29 cellular contexts compared by ENCODE assay signal in the genomic region with DNA sequence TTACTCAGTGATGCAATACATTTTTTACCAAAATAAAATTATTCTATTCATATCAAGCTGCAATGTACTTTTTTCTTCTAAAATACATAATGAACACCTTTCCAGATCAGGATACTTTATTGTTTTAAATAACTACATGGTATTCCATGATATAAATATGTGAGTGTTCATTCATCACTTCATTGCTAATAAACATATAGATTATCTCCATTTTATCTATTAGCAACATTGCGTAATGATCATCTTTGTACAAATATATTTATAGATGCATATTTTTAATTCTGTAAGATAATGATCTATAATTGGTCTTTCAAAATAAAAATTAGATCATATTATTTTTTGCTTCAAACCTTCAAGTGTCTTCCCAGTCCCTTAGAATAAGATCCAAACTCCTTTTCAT.
"Had no signal": no experiment of that assay in that cellular context is flagged by ENCODE, and none has a peak within 500 bp of the region (broad histone marks: within the 10 kb centered on the region; RNA-seq: fewer than 3 reads in every experiment).

No MANE protein-coding gene starts in this region.

- ATAC-seq: stimulated activated effector memory CD8-positive, alpha-beta T cell treated with anti-CD3 and anti-CD28 coated beads, Interleukin-12 subunit alpha, Interleukin-12 subunit beta, amount 100 ng/mL, for 72 hours; stimulated activated memory B cell treated with anti-CD40 and anti-IgM and Interleukin-4, amounts not matched to agents 10 μg/mL and 1 μg/mL and 100 μg/mL, for 72 hours; stimulated activated naive B cell treated with anti-CD40 and anti-IgM and Interleukin-4, amounts not matched to agents 10 μg/mL and 1 μg/mL and 100 μg/mL, for 72 hours; stimulated activated naive CD8-positive, alpha-beta T cell treated with anti-CD3 and anti-CD28 coated beads, Interleukin-15, amount 100 ng/mL, for 72 hours; stimulated activated naive CD8-positive, alpha-beta T cell treated with anti-CD3 and anti-CD28 coated beads, Interleukin-15, Interleukin-2, amounts not matched to agents 100 U/mL and 50 U/mL, for 24 hours; upper lobe of right lung had no signal

- H3K9me3 ChIP-seq: stomach, suprapubic skin, testis, thoracic aorta, thyroid gland, tibial artery, tibial nerve, transverse colon, upper lobe of left lung, upper lobe of right lung, uterus, vagina had no signal

- FAIRE-seq: urothelium cell line had no signal

- H3K4me3 Mint-ChIP-seq: stimulated activated effector memory CD8-positive, alpha-beta T cell treated with anti-CD3 and anti-CD28 coated beads, Interleukin-12 subunit alpha, Interleukin-12 subunit beta, amount 100 ng/mL, for 72 hours; stimulated activated memory B cell treated with anti-CD40 and anti-IgM and Interleukin-4, amounts not matched to agents 10 μg/mL and 1 μg/mL and 100 μg/mL, for 72 hours; stimulated activated naive B cell treated with anti-CD40 and anti-IgM and Interleukin-4, amounts not matched to agents 10 μg/mL and 1 μg/mL and 100 μg/mL, for 72 hours; stimulated activated naive CD8-positive, alpha-beta T cell treated with anti-CD3 and anti-CD28 coated beads, Interleukin-15, amount 100 ng/mL, for 72 hours; stimulated activated naive CD8-positive, alpha-beta T cell treated with anti-CD3 and anti-CD28 coated beads, Interleukin-15, Interleukin-2, amounts not matched to agents 100 ng/mL and 50 ng/mL, for 24 hours; type B pancreatic cell had no signal

- H3K27ac ChIP-seq: stomach, suprapubic skin, testis, thoracic aorta, thyroid gland, tibial artery, tibial nerve, transverse colon, upper lobe of left lung, upper lobe of right lung, uterus, vagina had no signal

- H3K4me1 Mint-ChIP-seq: stimulated activated effector memory CD8-positive, alpha-beta T cell treated with anti-CD3 and anti-CD28 coated beads, Interleukin-12 subunit alpha, Interleukin-12 subunit beta, amount 100 ng/mL, for 72 hours; stimulated activated memory B cell treated with anti-CD40 and anti-IgM and Interleukin-4, amounts not matched to agents 10 μg/mL and 1 μg/mL and 100 μg/mL, for 72 hours; stimulated activated naive B cell treated with anti-CD40 and anti-IgM and Interleukin-4, amounts not matched to agents 10 μg/mL and 1 μg/mL and 100 μg/mL, for 72 hours; stimulated activated naive CD8-positive, alpha-beta T cell treated with anti-CD3 and anti-CD28 coated beads, Interleukin-15, amount 100 ng/mL, for 72 hours had no signal

- H3K27me3 ChIP-seq: stomach, suprapubic skin, testis, thyroid gland, tibial artery, tibial nerve, transverse colon, upper lobe of left lung, upper lobe of right lung, uterus, vagina had no signal

- H3K27me3 Mint-ChIP-seq: stimulated activated memory B cell treated with anti-CD40 and anti-IgM and Interleukin-4, amounts not matched to agents 10 μg/mL and 1 μg/mL and 100 μg/mL, for 72 hours; stimulated activated naive CD8-positive, alpha-beta T cell treated with anti-CD3 and anti-CD28 coated beads, Interleukin-15, amount 100 ng/mL, for 72 hours; stimulated activated naive CD8-positive, alpha-beta T cell treated with anti-CD3 and anti-CD28 coated beads, Interleukin-15, Interleukin-2, amounts not matched to agents 100 ng/mL and 50 ng/mL, for 24 hours; type B pancreatic cell had no signal

- H3K4me3 ChIP-seq: stomach, suprapubic skin, testis, thoracic aorta, thyroid gland, tibial artery, tibial nerve, transverse colon, upper lobe of left lung, upper lobe of right lung, uterus, vagina had no signal

- H3K36me3 ChIP-seq: stomach, suprapubic skin, thoracic aorta, thyroid gland, tibial artery, tibial nerve, transverse colon, upper lobe of left lung, upper lobe of right lung, uterus, vagina had no signal

- H3K36me3 Mint-ChIP-seq: stimulated activated effector memory CD8-positive, alpha-beta T cell treated with anti-CD3 and anti-CD28 coated beads, Interleukin-12 subunit alpha, Interleukin-12 subunit beta, amount 100 ng/mL, for 72 hours; stimulated activated memory B cell treated with anti-CD40 and anti-IgM and Interleukin-4, amounts not matched to agents 10 μg/mL and 1 μg/mL and 100 μg/mL, for 72 hours; stimulated activated naive B cell treated with anti-CD40 and anti-IgM and Interleukin-4, amounts not matched to agents 10 μg/mL and 1 μg/mL and 100 μg/mL, for 72 hours; type B pancreatic cell had no signal

- DNase-seq: stimulated activated CD4-positive, alpha-beta T cell treated with anti-CD3 and anti-CD28 coated beads, Interleukin-2, amount 100 ng/mL, for 48 hours; stimulated activated CD4-positive, alpha-beta T cell treated with anti-CD3 and anti-CD28 coated beads, Interleukin-4, amount 100 ng/mL, for 1 hour; stimulated activated CD4-positive, alpha-beta T cell treated with anti-CD3 and anti-CD28 coated beads, Interleukin-4, amount 100 ng/mL, for 24 hours; stimulated activated CD4-positive, alpha-beta T cell treated with anti-CD3 and anti-CD28 coated beads, Interleukin-4, amount 100 ng/mL, for 4 hours; stimulated activated CD8-positive, alpha-beta memory T cell treated with anti-CD3 and anti-CD28 coated beads, Interleukin-4, amount 100 ng/mL, for 48 hours; stimulated activated naive B cell treated with anti-CD40 and anti-IgM and Interleukin-4, amounts not matched to agents 10 μg/mL and 1 μg/mL and 100 μg/mL, for 72 hours; stimulated activated naive CD4-positive, alpha-beta T cell; stimulated activated naive CD4-positive, alpha-beta T cell treated with Interleukin-2 at 50 U/mL for 16 hours; stimulated activated naive CD8-positive, alpha-beta T cell treated with anti-CD3 and anti-CD28 coated beads, Interleukin-15, amount 100 ng/mL, for 72 hours; stimulated activated naive CD8-positive, alpha-beta T cell treated with anti-CD3 and anti-CD28 coated beads, Interleukin-15, Interleukin-2, amounts not matched to agents 100 U/mL and 50 U/mL, for 24 hours; stomach; substantia nigra; testis; thyroid gland; tibial artery; transverse colon; trophoblast cell; upper lobe of left lung; upper lobe of right lung; uterus had no signal

- H3K27ac Mint-ChIP-seq: stimulated activated effector memory CD8-positive, alpha-beta T cell treated with anti-CD3 and anti-CD28 coated beads, Interleukin-12 subunit alpha, Interleukin-12 subunit beta, amount 100 ng/mL, for 72 hours; stimulated activated memory B cell treated with anti-CD40 and anti-IgM and Interleukin-4, amounts not matched to agents 10 μg/mL and 1 μg/mL and 100 μg/mL, for 72 hours; stimulated activated naive B cell treated with anti-CD40 and anti-IgM and Interleukin-4, amounts not matched to agents 10 μg/mL and 1 μg/mL and 100 μg/mL, for 72 hours; stimulated activated naive CD8-positive, alpha-beta T cell treated with anti-CD3 and anti-CD28 coated beads, Interleukin-15, amount 100 ng/mL, for 72 hours; stimulated activated naive CD8-positive, alpha-beta T cell treated with anti-CD3 and anti-CD28 coated beads, Interleukin-15, Interleukin-2, amounts not matched to agents 100 ng/mL and 50 ng/mL, for 24 hours; type B pancreatic cell had no signal

- H3K4me1 ChIP-seq: stomach, suprapubic skin, testis, thyroid gland, tibial artery, tibial nerve, transverse colon, upper lobe of left lung, upper lobe of right lung, uterus, vagina had no signal
